ENCODE assay signal across 22 cellular contexts in the genomic region with DNA sequence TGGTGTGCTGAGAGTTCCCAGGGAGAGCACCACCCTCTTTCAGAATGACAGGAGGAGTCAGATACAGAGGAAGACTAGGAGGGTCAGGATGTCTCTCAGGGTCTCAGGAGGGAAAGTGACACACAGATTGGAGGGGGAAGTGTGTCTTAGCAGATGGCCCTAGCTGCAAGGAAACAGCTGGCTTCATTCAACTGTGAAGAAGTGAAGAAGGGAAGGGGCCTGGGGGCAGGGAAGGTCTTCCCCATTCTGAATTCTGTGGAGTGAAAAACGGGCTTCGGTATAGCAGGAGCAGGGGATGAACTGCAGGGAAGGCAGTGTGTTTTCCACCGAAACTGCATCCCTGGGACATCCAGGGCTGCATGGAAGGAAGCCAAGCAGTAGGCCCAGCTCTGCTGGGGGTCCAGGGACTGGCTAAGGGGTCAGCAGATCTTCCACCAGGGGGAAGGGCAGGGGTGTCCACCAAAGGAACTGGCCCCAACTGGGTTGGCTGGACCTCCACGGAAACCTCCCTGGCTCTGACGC.
DNase-seq lines count a peak whose midpoint lies in the region; ATAC-seq and TF ChIP-seq lines count a peak whose summit lies in the region.
"Had no signal": no experiment of that assay in that cellular context is flagged by ENCODE, and none has a peak within 500 bp of the region (broad histone marks: within the 10 kb centered on the region; RNA-seq: fewer than 3 reads in every experiment).

No MANE protein-coding gene starts in this region.

- no peak for TF ChIP-seq POLR2A in spleen (IDR thresholded peaks at IDR 0.05)
- TF ChIP-seq POLR2A in GM18505 (IDR thresholded peaks at IDR 0.05; ENCODE audit: borderline replicate concordance, extremely low read depth, insufficient read depth, insufficient read length), result no peak

- 60 to 69% (median 66%) methylated on average over 5 of the region's 5 CpGs for WGBS in spleen, 5 donors

- TF ChIP-seq CTCF in colonic mucosa (IDR thresholded peaks at IDR 0.05) (no peak), spleen (IDR thresholded peaks at IDR 0.05 in 8 of 11, conservative IDR thresholded peaks at IDR 0.05 in 3 of 11) (no peak)

- H3K9me3 ChIP-seq in colonic mucosa, result no peaks in the 10 kb centered on the region
- peaks cover 0 to 24% (median 14%) of the 10 kb centered on the region in 8 donors for H3K9me3 ChIP-seq in spleen
- H3K9me3 ChIP-seq: pancreas, right lobe of liver had no signal

- H3K36me3 ChIP-seq in colonic mucosa (no peaks in the 10 kb centered on the region), spleen (no peaks in the 10 kb centered on the region)
- H3K36me3 ChIP-seq: brain microvascular endothelial cell, pancreas, right lobe of liver, tibial artery had no signal

- no peak overlapping the region for H3K9ac ChIP-seq in colonic mucosa (ENCODE audit: low read depth in 2 of 2, low read length in 2 of 2)

- in situ Hi-C loops in KBM-7 (cut with MboI; ENCODE audit: low pct_unique_long_range_greater_than_20kb, low sequenced_read_pairs), result loop anchor here (25.0 kb wide), 1 partner anchor 207 kb away; the partner anchor contains the start of gene GPC1

- H3K27ac ChIP-seq in colonic mucosa, result no peak overlapping the region
- no peak overlapping the region for H3K27ac ChIP-seq in spleen
- H3K27ac ChIP-seq: brain microvascular endothelial cell, coronary artery, foreskin keratinocyte, pancreas, right lobe of liver, SK-N-MC, tibial artery had no signal

- H3K4me3 ChIP-seq in colonic mucosa (no peak overlapping the region), spleen (no peak overlapping the region)
- H3K4me3 ChIP-seq: coronary artery, pancreas, right lobe of liver, SK-N-MC, tibial artery had no signal

- no peaks in the 10 kb centered on the region for H3K4me1 ChIP-seq in colonic mucosa
- peaks cover 3 to 18% (median 9%) of the 10 kb centered on the region in 6 donors for H3K4me1 ChIP-seq in spleen

- ATAC-seq in GM18505 (IDR thresholded peaks at IDR 0.05; ENCODE audit: unreplicated experiment) (no peak), GM19455 (IDR thresholded peaks at IDR 0.05; ENCODE audit: unreplicated experiment) (no peak)
- ATAC-seq: esophagus mucosa; foreskin keratinocyte; naive thymus-derived CD8-positive, alpha-beta T cell; pancreas; right lobe of liver; stimulated activated naive CD8-positive, alpha-beta T cell treated with anti-CD3 and anti-CD28 coated beads, Interleukin-15, Interleukin-2, amounts not matched to agents 100 U/mL and 50 U/mL, for 24 hours; T-helper 17 cell had no signal

- peak; percentile 44 for DNase-seq in activated effector memory CD4-positive, alpha-beta T cell treated with anti-CD3 and anti-CD28 coated beads, Interleukin-2, amount 50 U/mL, for 16 hours
- no peak for DNase-seq in activated effector memory CD4-positive, alpha-beta T cell treated with Interleukin-2 at 50 U/mL for 16 hours
- DNase-seq in KBM-7, result peak; percentile 73
- peak; percentile 8 for DNase-seq in colonic mucosa
- DNase-seq in spleen, result peak; percentile 28
- no peak for DNase-seq in NCI-H510A treated with DMSO at 0.1 percent for 48 hours (lab: John Stamatoyannopoulos, UW)
- DNase-seq: activated gamma-delta T cell treated with Interleukin-2 at 50 U/mL for 16 hours; brain microvascular endothelial cell; foreskin keratinocyte; NCI-H1436; NCI-H526 treated with DMSO at 0.1 percent for 48 hours; stimulated activated naive CD8-positive, alpha-beta T cell treated with anti-CD3 and anti-CD28 coated beads, Interleukin-15, Interleukin-2, amounts not matched to agents 100 U/mL and 50 U/mL, for 24 hours had no signal

- intact Hi-C loops in colonic mucosa (cut with DNase I) (no loop called here), spleen (cut with DNase I; ENCODE audit: low total_unique reads) (no loop called here)

- H3K27me3 ChIP-seq in colonic mucosa (no peaks in the 10 kb centered on the region), spleen (replicated peaks in 1 of 7) (peaks cover 0 to 62% (median 0%) of the 10 kb centered on the region in 7 donors)
- H3K27me3 ChIP-seq: brain microvascular endothelial cell, pancreas, right lobe of liver, tibial artery had no signal

Comparison
In these comparisons a context has a peak if more than half of its experiments do, and no peak if none do; other contexts are left out.
1. DNase-seq: peak in activated effector memory CD4-positive, alpha-beta T cell treated with anti-CD3 and anti-CD28 coated beads, Interleukin-2, amount 50 U/mL, for 16 hours (single experiment), KBM-7 (single experiment), colonic mucosa (single experiment) and spleen (single experiment); none in activated effector memory CD4-positive, alpha-beta T cell treated with Interleukin-2 at 50 U/mL for 16 hours (single experiment) and NCI-H510A treated with DMSO at 0.1 percent for 48 hours (single experiment).